Comparison of ENCODE assay signal across 1 cellular context in the genomic region with DNA sequence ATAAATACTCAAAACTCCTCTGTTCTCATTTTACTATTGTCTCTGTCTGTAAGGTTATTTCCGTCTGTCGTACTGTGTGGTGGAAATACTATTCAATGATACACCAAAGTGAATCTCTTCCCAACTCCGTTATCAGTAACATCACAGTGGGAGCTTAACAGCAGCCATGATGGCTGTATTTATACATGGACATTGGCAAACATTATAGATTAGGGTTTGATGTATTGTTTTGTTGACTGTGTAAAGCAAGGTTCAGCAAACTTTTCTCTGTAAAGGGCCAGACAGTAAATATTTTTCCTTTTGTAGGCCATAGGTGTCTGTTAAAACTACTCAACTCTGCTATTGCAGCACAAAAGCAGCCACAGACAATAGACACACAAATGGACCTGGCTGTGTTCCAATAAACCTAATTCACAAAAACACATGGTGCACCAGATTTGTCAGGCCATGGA.
TF ChIP-seq lines count a peak whose summit lies in the region.

No MANE protein-coding gene starts in this region.

TF ChIP-seq in HepG2, 621 proteins besides CTCF, POLR2A, EP300 and RAD21 (continued from another document and continues in another):
- TF ChIP-seq, protein P1, sequence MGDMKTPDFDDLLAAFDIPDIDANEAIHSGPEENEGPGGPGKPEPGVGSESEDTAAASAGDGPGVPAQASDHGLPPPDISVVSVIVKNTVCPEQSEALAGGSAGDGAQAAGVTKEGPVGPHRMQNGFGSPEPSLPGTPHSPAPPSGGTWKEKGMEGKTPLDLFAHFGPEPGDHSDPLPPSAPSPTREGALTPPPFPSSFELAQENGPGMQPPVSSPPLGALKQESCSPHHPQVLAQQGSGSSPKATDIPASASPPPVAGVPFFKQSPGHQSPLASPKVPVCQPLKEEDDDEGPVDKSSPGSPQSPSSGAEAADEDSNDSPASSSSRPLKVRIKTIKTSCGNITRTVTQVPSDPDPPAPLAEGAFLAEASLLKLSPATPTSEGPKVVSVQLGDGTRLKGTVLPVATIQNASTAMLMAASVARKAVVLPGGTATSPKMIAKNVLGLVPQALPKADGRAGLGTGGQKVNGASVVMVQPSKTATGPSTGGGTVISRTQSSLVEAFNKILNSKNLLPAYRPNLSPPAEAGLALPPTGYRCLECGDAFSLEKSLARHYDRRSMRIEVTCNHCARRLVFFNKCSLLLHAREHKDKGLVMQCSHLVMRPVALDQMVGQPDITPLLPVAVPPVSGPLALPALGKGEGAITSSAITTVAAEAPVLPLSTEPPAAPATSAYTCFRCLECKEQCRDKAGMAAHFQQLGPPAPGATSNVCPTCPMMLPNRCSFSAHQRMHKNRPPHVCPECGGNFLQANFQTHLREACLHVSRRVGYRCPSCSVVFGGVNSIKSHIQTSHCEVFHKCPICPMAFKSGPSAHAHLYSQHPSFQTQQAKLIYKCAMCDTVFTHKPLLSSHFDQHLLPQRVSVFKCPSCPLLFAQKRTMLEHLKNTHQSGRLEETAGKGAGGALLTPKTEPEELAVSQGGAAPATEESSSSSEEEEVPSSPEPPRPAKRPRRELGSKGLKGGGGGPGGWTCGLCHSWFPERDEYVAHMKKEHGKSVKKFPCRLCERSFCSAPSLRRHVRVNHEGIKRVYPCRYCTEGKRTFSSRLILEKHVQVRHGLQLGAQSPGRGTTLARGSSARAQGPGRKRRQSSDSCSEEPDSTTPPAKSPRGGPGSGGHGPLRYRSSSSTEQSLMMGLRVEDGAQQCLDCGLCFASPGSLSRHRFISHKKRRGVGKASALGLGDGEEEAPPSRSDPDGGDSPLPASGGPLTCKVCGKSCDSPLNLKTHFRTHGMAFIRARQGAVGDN (CRISPR knock-in tag; IDR thresholded peaks at IDR 0.05) = no peak
- TF ChIP-seq ZKSCAN1 (IDR thresholded peaks at IDR 0.05; ENCODE audit: low read length) (no peak), NFKB2 (CRISPR knock-in tag; IDR thresholded peaks at IDR 0.05; ENCODE audit: borderline replicate concordance) (no peak), PAWR (CRISPR knock-in tag; IDR thresholded peaks at IDR 0.05; ENCODE audit: borderline replicate concordance) (no peak), ARNT (IDR thresholded peaks at IDR 0.05) (no peak), SP2 (CRISPR knock-in tag; IDR thresholded peaks at IDR 0.05) (no peak), ZNF768 (CRISPR knock-in tag; IDR thresholded peaks at IDR 0.05) (no peak), FOSL2 (CRISPR knock-in tag; IDR thresholded peaks at IDR 0.05) (0 out of 2 replicates have a peak, but pooled peaks have one; percentile 11), FOXA1 (IDR thresholded peaks at IDR 0.05) (no peak), FOXA1 (CRISPR knock-in tag; IDR thresholded peaks at IDR 0.05) (peak; percentile 49; the same call in 1 of the 2 replicates), ZNF879 (CRISPR knock-in tag; IDR thresholded peaks at IDR 0.05) (no peak), RAD51 (IDR thresholded peaks at IDR 0.05; ENCODE audit: borderline replicate concordance) (no peak), ATM (IDR thresholded peaks at IDR 0.05; ENCODE audit: borderline replicate concordance) (no peak), MBD4 (IDR thresholded peaks at IDR 0.05; ENCODE audit: borderline replicate concordance, low read length) (no peak), ZNF251 (CRISPR knock-in tag; IDR thresholded peaks at IDR 0.05) (no peak), SALL1 (CRISPR knock-in tag; IDR thresholded peaks at IDR 0.05) (peak; percentile 16; the same call in 1 of the 2 replicates), HNRNPUL1 (IDR thresholded peaks at IDR 0.05; ENCODE audit: low read depth, low read length) (no peak), ELF4 (CRISPR knock-in tag; IDR thresholded peaks at IDR 0.05; ENCODE audit: borderline replicate concordance) (no peak), ZNF354B (CRISPR knock-in tag; IDR thresholded peaks at IDR 0.05) (no peak), GATA4 (IDR thresholded peaks at IDR 0.05; ENCODE audit: borderline replicate concordance, low read depth) (peak; percentile 41; the same call in 1 of the 2 replicates), PTBP1 (IDR thresholded peaks at IDR 0.05; ENCODE audit: low read depth, low read length, poor library complexity, severe bottlenecking) (no peak), SKI (IDR thresholded peaks at IDR 0.05; ENCODE audit: partially characterized antibody) (peak; percentile 98), MIER3 (CRISPR knock-in tag; IDR thresholded peaks at IDR 0.05; ENCODE audit: borderline replicate concordance) (no peak), ZNF878 (CRISPR knock-in tag; IDR thresholded peaks at IDR 0.05) (no peak), ZFP36L2 (CRISPR knock-in tag; IDR thresholded peaks at IDR 0.05) (no peak), KDM6A (CRISPR knock-in tag; IDR thresholded peaks at IDR 0.05; ENCODE audit: low read depth) (no peak), FOXC1 (CRISPR knock-in tag; IDR thresholded peaks at IDR 0.05; ENCODE audit: borderline replicate concordance) (no peak), ZNF20 (CRISPR knock-in tag; IDR thresholded peaks at IDR 0.05) (no peak), ZNF660 (CRISPR knock-in tag; IDR thresholded peaks at IDR 0.05; ENCODE audit: borderline replicate concordance, low read depth) (no peak)
- TF ChIP-seq, protein P2, sequence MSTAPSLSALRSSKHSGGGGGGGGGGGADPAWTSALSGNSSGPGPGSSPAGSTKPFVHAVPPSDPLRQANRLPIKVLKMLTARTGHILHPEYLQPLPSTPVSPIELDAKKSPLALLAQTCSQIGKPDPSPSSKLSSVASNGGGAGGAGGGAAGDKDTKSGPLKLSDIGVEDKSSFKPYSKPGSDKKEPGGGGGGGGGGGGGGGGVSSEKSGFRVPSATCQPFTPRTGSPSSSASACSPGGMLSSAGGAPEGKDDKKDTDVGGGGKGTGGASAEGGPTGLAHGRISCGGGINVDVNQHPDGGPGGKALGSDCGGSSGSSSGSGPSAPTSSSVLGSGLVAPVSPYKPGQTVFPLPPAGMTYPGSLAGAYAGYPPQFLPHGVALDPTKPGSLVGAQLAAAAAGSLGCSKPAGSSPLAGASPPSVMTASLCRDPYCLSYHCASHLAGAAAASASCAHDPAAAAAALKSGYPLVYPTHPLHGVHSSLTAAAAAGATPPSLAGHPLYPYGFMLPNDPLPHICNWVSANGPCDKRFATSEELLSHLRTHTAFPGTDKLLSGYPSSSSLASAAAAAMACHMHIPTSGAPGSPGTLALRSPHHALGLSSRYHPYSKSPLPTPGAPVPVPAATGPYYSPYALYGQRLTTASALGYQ (CRISPR knock-in tag; IDR thresholded peaks at IDR 0.05) = 0 out of 2 replicates have a peak, but pooled peaks have one; percentile 39
- TF ChIP-seq, protein P3, sequence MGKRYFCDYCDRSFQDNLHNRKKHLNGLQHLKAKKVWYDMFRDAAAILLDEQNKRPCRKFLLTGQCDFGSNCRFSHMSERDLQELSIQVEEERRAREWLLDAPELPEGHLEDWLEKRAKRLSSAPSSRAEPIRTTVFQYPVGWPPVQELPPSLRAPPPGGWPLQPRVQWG (CRISPR knock-in tag; IDR thresholded peaks at IDR 0.05; ENCODE audit: borderline replicate concordance, low read depth) = no peak
- TF ChIP-seq, protein P4, sequence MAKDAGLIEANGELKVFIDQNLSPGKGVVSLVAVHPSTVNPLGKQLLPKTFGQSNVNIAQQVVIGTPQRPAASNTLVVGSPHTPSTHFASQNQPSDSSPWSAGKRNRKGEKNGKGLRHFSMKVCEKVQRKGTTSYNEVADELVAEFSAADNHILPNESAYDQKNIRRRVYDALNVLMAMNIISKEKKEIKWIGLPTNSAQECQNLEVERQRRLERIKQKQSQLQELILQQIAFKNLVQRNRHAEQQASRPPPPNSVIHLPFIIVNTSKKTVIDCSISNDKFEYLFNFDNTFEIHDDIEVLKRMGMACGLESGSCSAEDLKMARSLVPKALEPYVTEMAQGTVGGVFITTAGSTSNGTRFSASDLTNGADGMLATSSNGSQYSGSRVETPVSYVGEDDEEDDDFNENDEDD (CRISPR knock-in tag; IDR thresholded peaks at IDR 0.05; ENCODE audit: borderline replicate concordance) = no peak
- TF ChIP-seq, protein P5, sequence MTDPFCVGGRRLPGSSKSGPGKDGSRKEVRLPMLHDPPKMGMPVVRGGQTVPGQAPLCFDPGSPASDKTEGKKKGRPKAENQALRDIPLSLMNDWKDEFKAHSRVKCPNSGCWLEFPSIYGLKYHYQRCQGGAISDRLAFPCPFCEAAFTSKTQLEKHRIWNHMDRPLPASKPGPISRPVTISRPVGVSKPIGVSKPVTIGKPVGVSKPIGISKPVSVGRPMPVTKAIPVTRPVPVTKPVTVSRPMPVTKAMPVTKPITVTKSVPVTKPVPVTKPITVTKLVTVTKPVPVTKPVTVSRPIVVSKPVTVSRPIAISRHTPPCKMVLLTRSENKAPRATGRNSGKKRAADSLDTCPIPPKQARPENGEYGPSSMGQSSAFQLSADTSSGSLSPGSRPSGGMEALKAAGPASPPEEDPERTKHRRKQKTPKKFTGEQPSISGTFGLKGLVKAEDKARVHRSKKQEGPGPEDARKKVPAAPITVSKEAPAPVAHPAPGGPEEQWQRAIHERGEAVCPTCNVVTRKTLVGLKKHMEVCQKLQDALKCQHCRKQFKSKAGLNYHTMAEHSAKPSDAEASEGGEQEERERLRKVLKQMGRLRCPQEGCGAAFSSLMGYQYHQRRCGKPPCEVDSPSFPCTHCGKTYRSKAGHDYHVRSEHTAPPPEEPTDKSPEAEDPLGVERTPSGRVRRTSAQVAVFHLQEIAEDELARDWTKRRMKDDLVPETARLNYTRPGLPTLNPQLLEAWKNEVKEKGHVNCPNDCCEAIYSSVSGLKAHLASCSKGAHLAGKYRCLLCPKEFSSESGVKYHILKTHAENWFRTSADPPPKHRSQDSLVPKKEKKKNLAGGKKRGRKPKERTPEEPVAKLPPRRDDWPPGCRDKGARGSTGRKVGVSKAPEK (CRISPR knock-in tag; IDR thresholded peaks at IDR 0.05; ENCODE audit: borderline replicate concordance) = no peak
- TF ChIP-seq, protein P6, sequence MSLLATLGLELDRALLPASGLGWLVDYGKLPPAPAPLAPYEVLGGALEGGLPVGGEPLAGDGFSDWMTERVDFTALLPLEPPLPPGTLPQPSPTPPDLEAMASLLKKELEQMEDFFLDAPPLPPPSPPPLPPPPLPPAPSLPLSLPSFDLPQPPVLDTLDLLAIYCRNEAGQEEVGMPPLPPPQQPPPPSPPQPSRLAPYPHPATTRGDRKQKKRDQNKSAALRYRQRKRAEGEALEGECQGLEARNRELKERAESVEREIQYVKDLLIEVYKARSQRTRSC (CRISPR knock-in tag; IDR thresholded peaks at IDR 0.05; ENCODE audit: low read depth) = no peak
- TF ChIP-seq, protein P7, sequence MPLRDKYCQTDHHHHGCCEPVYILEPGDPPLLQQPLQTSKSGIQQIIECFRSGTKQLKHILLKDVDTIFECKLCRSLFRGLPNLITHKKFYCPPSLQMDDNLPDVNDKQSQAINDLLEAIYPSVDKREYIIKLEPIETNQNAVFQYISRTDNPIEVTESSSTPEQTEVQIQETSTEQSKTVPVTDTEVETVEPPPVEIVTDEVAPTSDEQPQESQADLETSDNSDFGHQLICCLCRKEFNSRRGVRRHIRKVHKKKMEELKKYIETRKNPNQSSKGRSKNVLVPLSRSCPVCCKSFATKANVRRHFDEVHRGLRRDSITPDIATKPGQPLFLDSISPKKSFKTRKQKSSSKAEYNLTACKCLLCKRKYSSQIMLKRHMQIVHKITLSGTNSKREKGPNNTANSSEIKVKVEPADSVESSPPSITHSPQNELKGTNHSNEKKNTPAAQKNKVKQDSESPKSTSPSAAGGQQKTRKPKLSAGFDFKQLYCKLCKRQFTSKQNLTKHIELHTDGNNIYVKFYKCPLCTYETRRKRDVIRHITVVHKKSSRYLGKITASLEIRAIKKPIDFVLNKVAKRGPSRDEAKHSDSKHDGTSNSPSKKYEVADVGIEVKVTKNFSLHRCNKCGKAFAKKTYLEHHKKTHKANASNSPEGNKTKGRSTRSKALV (CRISPR knock-in tag; IDR thresholded peaks at IDR 0.05) = no peak
- TF ChIP-seq, protein P8, sequence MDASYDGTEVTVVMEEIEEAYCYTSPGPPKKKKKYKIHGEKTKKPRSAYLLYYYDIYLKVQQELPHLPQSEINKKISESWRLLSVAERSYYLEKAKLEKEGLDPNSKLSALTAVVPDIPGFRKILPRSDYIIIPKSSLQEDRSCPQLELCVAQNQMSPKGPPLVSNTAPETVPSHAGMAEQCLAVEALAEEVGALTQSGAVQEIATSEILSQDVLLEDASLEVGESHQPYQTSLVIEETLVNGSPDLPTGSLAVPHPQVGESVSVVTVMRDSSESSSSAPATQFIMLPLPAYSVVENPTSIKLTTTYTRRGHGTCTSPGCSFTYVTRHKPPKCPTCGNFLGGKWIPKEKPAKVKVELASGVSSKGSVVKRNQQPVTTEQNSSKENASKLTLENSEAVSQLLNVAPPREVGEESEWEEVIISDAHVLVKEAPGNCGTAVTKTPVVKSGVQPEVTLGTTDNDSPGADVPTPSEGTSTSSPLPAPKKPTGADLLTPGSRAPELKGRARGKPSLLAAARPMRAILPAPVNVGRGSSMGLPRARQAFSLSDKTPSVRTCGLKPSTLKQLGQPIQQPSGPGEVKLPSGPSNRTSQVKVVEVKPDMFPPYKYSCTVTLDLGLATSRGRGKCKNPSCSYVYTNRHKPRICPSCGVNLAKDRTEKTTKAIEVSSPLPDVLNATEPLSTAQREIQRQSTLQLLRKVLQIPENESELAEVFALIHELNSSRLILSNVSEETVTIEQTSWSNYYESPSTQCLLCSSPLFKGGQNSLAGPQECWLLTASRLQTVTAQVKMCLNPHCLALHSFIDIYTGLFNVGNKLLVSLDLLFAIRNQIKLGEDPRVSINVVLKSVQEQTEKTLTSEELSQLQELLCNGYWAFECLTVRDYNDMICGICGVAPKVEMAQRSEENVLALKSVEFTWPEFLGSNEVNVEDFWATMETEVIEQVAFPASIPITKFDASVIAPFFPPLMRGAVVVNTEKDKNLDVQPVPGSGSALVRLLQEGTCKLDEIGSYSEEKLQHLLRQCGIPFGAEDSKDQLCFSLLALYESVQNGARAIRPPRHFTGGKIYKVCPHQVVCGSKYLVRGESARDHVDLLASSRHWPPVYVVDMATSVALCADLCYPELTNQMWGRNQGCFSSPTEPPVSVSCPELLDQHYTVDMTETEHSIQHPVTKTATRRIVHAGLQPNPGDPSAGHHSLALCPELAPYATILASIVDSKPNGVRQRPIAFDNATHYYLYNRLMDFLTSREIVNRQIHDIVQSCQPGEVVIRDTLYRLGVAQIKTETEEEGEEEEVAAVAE (CRISPR knock-in tag; IDR thresholded peaks at IDR 0.05; ENCODE audit: borderline replicate concordance) = no peak
- TF ChIP-seq, protein P9, sequence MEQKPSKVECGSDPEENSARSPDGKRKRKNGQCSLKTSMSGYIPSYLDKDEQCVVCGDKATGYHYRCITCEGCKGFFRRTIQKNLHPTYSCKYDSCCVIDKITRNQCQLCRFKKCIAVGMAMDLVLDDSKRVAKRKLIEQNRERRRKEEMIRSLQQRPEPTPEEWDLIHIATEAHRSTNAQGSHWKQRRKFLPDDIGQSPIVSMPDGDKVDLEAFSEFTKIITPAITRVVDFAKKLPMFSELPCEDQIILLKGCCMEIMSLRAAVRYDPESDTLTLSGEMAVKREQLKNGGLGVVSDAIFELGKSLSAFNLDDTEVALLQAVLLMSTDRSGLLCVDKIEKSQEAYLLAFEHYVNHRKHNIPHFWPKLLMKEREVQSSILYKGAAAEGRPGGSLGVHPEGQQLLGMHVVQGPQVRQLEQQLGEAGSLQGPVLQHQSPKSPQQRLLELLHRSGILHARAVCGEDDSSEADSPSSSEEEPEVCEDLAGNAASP (CRISPR knock-in tag; IDR thresholded peaks at IDR 0.05; ENCODE audit: borderline replicate concordance) = no peak; the same call in 1 of the 2 replicates
- TF ChIP-seq, protein P10, sequence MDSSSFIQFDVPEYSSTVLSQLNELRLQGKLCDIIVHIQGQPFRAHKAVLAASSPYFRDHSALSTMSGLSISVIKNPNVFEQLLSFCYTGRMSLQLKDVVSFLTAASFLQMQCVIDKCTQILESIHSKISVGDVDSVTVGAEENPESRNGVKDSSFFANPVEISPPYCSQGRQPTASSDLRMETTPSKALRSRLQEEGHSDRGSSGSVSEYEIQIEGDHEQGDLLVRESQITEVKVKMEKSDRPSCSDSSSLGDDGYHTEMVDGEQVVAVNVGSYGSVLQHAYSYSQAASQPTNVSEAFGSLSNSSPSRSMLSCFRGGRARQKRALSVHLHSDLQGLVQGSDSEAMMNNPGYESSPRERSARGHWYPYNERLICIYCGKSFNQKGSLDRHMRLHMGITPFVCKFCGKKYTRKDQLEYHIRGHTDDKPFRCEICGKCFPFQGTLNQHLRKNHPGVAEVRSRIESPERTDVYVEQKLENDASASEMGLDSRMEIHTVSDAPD (CRISPR knock-in tag; IDR thresholded peaks at IDR 0.05) = no peak
